Comparison of ENCODE assay signal across 9 cellular contexts in genomic region chr12:50922820-50923219, GRCh38. TPM values are rescaled to one million over a fixed set of nuclear protein-coding genes. Genes with fewer than 3 reads are reported as not detected.
DNase-seq lines count a peak whose midpoint lies in the region; ATAC-seq and TF ChIP-seq lines count a peak whose summit lies in the region.
"Had no signal": no experiment of that assay in that cellular context is flagged by ENCODE, and none has a peak within 500 bp of the region (broad histone marks: within the 10 kb centered on the region; RNA-seq: fewer than 3 reads in every experiment).

No MANE protein-coding gene starts in this region.

- WGBS in esophagus muscularis mucosa = 15% methylated on average over 3 of the region's 3 CpGs

- DNase-seq in NCI-H82 (lab: John Stamatoyannopoulos, UW) (peak; percentile 35), NCI-H82 treated with DMSO at 0.1 percent for 48 hours (lab: John Stamatoyannopoulos, UW; ENCODE audit: unreplicated experiment) (no peak), esophagus muscularis mucosa (ENCODE audit: extremely low spot score) (no peak), upper lobe of right lung (no peak), Caco-2 (no peak), T-helper 9 cell (no peak), NCI-H2029 treated with DMSO at 0.1 percent for 48 hours (lab: John Stamatoyannopoulos, UW) (no peak)
- no peak for DNase-seq in naive thymus-derived CD8-positive, alpha-beta T cell

- no peaks in the 10 kb centered on the region for H3K9me3 ChIP-seq in esophagus muscularis mucosa
- no peaks in the 10 kb centered on the region for H3K9me3 ChIP-seq in upper lobe of right lung
- H3K9me3 ChIP-seq in Caco-2 = 0 out of 2 replicates have a peak, but pooled peaks cover 1% of the 10 kb centered on the region

- CTCF ChIA-PET in Caco-2 (lab: Charles Lee) = no interaction called here

- H3K4me1 ChIP-seq in esophagus muscularis mucosa (peaks cover 24 to 39% (median 34%) of the 10 kb centered on the region in 4 donors), upper lobe of right lung (peaks cover 24% of the 10 kb centered on the region), Caco-2 (peaks cover 9% of the 10 kb centered on the region)

- peaks cover 0 to 9% (median 0%) of the 10 kb centered on the region in 5 donors for H3K27me3 Mint-ChIP-seq in naive thymus-derived CD8-positive, alpha-beta T cell
- no peaks in the 10 kb centered on the region for H3K27me3 Mint-ChIP-seq in Caco-2 (ENCODE audit: insufficient read depth, unreplicated experiment)

- H3K4me3 ChIP-seq in esophagus muscularis mucosa = peak overlapping the region; percentile 72 to 91 (median 83)
- peak overlapping the region; percentile 69 for H3K4me3 ChIP-seq in upper lobe of right lung
- H3K4me3 ChIP-seq in Caco-2 (ENCODE audit: low read depth, low read length) = no peak overlapping the region

- no peak for TF ChIP-seq EP300 in esophagus muscularis mucosa (IDR thresholded peaks at IDR 0.05)

- intact Hi-C loops in esophagus muscularis mucosa (cut with DNase I) = loop anchor here (5.0 kb wide), 2 partner anchors 64 to 96 kb away; no protein-coding TSS in a partner anchor
- intact Hi-C loops in upper lobe of right lung (cut with DNase I) = no loop called here
- intact Hi-C loops in Caco-2 (cut with micrococcal nuclease; ENCODE audit: unreplicated experiment) = no loop called here

- H3K27me3 ChIP-seq in esophagus muscularis mucosa = no peaks in the 10 kb centered on the region
- H3K27me3 ChIP-seq in upper lobe of right lung = no peaks in the 10 kb centered on the region
- H3K27me3 ChIP-seq in Caco-2 (replicated peaks; ENCODE audit: control insufficient read depth, insufficient read depth, low read length) = no peaks in the 10 kb centered on the region

- POLR2A ChIA-PET in naive thymus-derived CD8-positive, alpha-beta T cell (lab: Charles Lee) = interaction anchor here (0.6 kb wide), 1 partner anchor 317 kb away, joined by 3 read pairs; no protein-coding TSS in a partner anchor
- POLR2A ChIA-PET in Caco-2 (lab: Charles Lee) = no interaction called here

- no peak for ATAC-seq in naive thymus-derived CD8-positive, alpha-beta T cell
- ATAC-seq in upper lobe of right lung = no peak

- H3K36me3 Mint-ChIP-seq in naive thymus-derived CD8-positive, alpha-beta T cell = peaks cover 0 to 8% (median 2%) of the 10 kb centered on the region in 3 donors
- no peaks in the 10 kb centered on the region for H3K36me3 Mint-ChIP-seq in Caco-2 (ENCODE audit: insufficient read depth, unreplicated experiment)

- no TSS peak for BruUV-seq in Caco-2 (replicated peaks; lab: Mats Ljungman, UMichigan)

- peak overlapping the region in 7 of 10 donors; percentile 46 to 91 (median 86) for H3K27ac Mint-ChIP-seq in naive thymus-derived CD8-positive, alpha-beta T cell
- no peak overlapping the region for H3K27ac Mint-ChIP-seq in Caco-2 (ENCODE audit: unreplicated experiment)

- peak overlapping the region; percentile 87 to 91 (median 88) for H3K27ac ChIP-seq in esophagus muscularis mucosa (replicated peaks in 1 of 4)
- H3K27ac ChIP-seq in upper lobe of right lung = peak overlapping the region; percentile 88

- peaks cover 21 to 53% (median 46%) of the 10 kb centered on the region in 4 donors for H3K4me1 Mint-ChIP-seq in naive thymus-derived CD8-positive, alpha-beta T cell
- H3K4me1 Mint-ChIP-seq in Caco-2 (ENCODE audit: low read depth, unreplicated experiment) = peaks cover 19% of the 10 kb centered on the region

- TF ChIP-seq CTCF in esophagus muscularis mucosa (IDR thresholded peaks at IDR 0.05) (no peak), upper lobe of right lung (IDR thresholded peaks at IDR 0.05) (no peak), Caco-2 (IDR thresholded peaks at IDR 0.05; ENCODE audit: insufficient read depth in 1 of 2, low read depth in 1 of 2, low read length in 1 of 2, severe bottlenecking in 1 of 2, unreplicated experiment in 1 of 2) (no peak)

- peak overlapping the region in 7 of 10 donors; percentile 33 to 76 (median 56) for H3K4me3 Mint-ChIP-seq in naive thymus-derived CD8-positive, alpha-beta T cell
- no peak overlapping the region for H3K4me3 Mint-ChIP-seq in Caco-2 (ENCODE audit: unreplicated experiment)

- no peak for TF ChIP-seq POLR2A in esophagus muscularis mucosa (IDR thresholded peaks at IDR 0.05; ENCODE audit: low read depth)

- peaks cover 0 to 7% (median 2%) of the 10 kb centered on the region in 9 donors for H3K9me3 Mint-ChIP-seq in naive thymus-derived CD8-positive, alpha-beta T cell
- H3K9me3 Mint-ChIP-seq in Caco-2 (ENCODE audit: unreplicated experiment) = peaks cover 5% of the 10 kb centered on the region

- H3K36me3 ChIP-seq in esophagus muscularis mucosa = no peaks in the 10 kb centered on the region
- no peaks in the 10 kb centered on the region for H3K36me3 ChIP-seq in upper lobe of right lung
- H3K36me3 ChIP-seq in Caco-2 (ENCODE audit: control insufficient read depth, insufficient read depth, low read length) = no peaks in the 10 kb centered on the region

RNA-seq across cellular contexts. Expression of gene HIGD1C, which starts 29.5 kb away (rescaled TPM):
- not detected for total RNA-seq in esophagus muscularis mucosa
- not detected for total RNA-seq in naive thymus-derived CD8-positive, alpha-beta T cell
- polyA plus RNA-seq in naive thymus-derived CD8-positive, alpha-beta T cell = not detected
- total RNA-seq in upper lobe of right lung = not detected
- not detected in 2 replicates for total RNA-seq in Caco-2 (2022)
- total RNA-seq: A172 had no signal
